Comparison of ENCODE assay signal across 7 cellular contexts in genomic region chr16:29266612-29267011, GRCh38.
A peak's percentile ranks its signal among the peaks of the same experiment; 100 is the strongest.
DNase-seq lines count a peak whose midpoint lies in the region; ATAC-seq, FAIRE-seq and TF ChIP-seq lines count a peak whose summit lies in the region.
"Not testable (repeated sequence)": the region's sequence is repeated elsewhere in the genome, so short reads cannot be mapped to it uniquely, and the experiment has no call there.

No MANE protein-coding gene starts in this region.

- peak; percentile 50 for ATAC-seq in HG02759 (IDR thresholded peaks at IDR 0.05; ENCODE audit: unreplicated experiment)

- POLR2A ChIA-PET in endothelial cell of umbilical vein (lab: Charles Lee): not testable (repeated sequence)

- not testable (repeated sequence) for H3K27me3 ChIP-seq in endothelial cell of umbilical vein (ENCODE audit: control insufficient read depth in 2 of 2, insufficient read depth in 2 of 2, low read length in 2 of 2)

- peak; percentile 94 for FAIRE-seq in endothelial cell of umbilical vein (lab: Jason Lieb, UNC)

- BruUV-seq in endothelial cell of umbilical vein (replicated peaks; lab: Mats Ljungman, UMichigan): not testable (repeated sequence)

- H3K4me1 ChIP-seq in endothelial cell of umbilical vein (ENCODE audit: control insufficient read depth, extremely low read depth, insufficient read depth, low read length): peaks cover 48% of the 10 kb centered on the region

- not testable (repeated sequence) for H3K9ac ChIP-seq in endothelial cell of umbilical vein (replicated peaks; ENCODE audit: extremely low read depth, insufficient read depth, low read length)

- H3K9me1 ChIP-seq in endothelial cell of umbilical vein (replicated peaks; ENCODE audit: control insufficient read depth, extremely low read depth, insufficient read depth, low read length): not testable (repeated sequence)

- not testable (repeated sequence) for TF ChIP-seq CTCF in endothelial cell of umbilical vein (IDR thresholded peaks at IDR 0.05; ENCODE audit: extremely low read depth in 1 of 2, insufficient read depth in 1 of 2, low read depth in 1 of 2, low read length in 2 of 2)

- H3K36me3 ChIP-seq in endothelial cell of umbilical vein (ENCODE audit: control insufficient read depth in 2 of 2, extremely low read depth in 1 of 2, insufficient read depth in 2 of 2, low read length in 2 of 2): not testable (repeated sequence)

- dilution Hi-C loops in endothelial cell of umbilical vein (cut with MboI; ENCODE audit: extremely low pct_ligation_motif_present, low sequenced_read_pairs): not testable (repeated sequence)

- H4K20me1 ChIP-seq in endothelial cell of umbilical vein (replicated peaks; ENCODE audit: control insufficient read depth, extremely low read depth, insufficient read depth, low read length): not testable (repeated sequence)

- CTCF ChIA-PET in endothelial cell of umbilical vein (lab: Charles Lee): not testable (repeated sequence)

- H3K79me2 ChIP-seq in endothelial cell of umbilical vein (ENCODE audit: control insufficient read depth, insufficient read depth, low read length): not testable (repeated sequence)

- peak overlapping the region; percentile 36 for H3K4me2 ChIP-seq in endothelial cell of umbilical vein (ENCODE audit: insufficient read depth, low read length)

- DNase-seq in Daoy (ENCODE audit: low read depth): peak; percentile 76
- peak; percentile 97 for DNase-seq in RPMI7951 (ENCODE audit: low read depth)
- DNase-seq in amniotic stem cell (lab: John Stamatoyannopoulos, UW): peak; percentile 9
- DNase-seq in endothelial cell of umbilical vein (ENCODE audit: low read depth, low spot score): peak; percentile 81
- DNase-seq in islet precursor cell: peak; percentile 65
- DNase-seq in pulmonary artery endothelial cell (ENCODE audit: low read depth, low spot score): peak; percentile 57

- H3K27ac ChIP-seq in endothelial cell of umbilical vein (ENCODE audit: insufficient read depth, low read depth, low read length): peak overlapping the region; percentile 84

- intact Hi-C loops in endothelial cell of umbilical vein (cut with micrococcal nuclease): not testable (repeated sequence)

- TF ChIP-seq POLR2A in endothelial cell of umbilical vein (IDR thresholded peaks at IDR 0.05; ENCODE audit: low read depth, low read length): not testable (repeated sequence)

- H2AFZ ChIP-seq in endothelial cell of umbilical vein (ENCODE audit: low read depth, low read length): not testable (repeated sequence)

- H3K9me3 ChIP-seq in endothelial cell of umbilical vein (replicated peaks; ENCODE audit: control insufficient read depth, insufficient read depth, low read length): not testable (repeated sequence)

- H3K4me3 ChIP-seq in endothelial cell of umbilical vein (replicated peaks in 1 of 3; ENCODE audit: insufficient read depth in 1 of 3, low read depth in 1 of 3, low read length in 3 of 3): not testable (repeated sequence)

TF ChIP-seq in endothelial cell of umbilical vein, 7 proteins besides CTCF, POLR2A, EP300 and RAD21:
- TF ChIP-seq FOS (IDR thresholded peaks at IDR 0.05; ENCODE audit: borderline replicate concordance, insufficient read depth, low read length): peak; percentile 72
- peak; percentile 65 for TF ChIP-seq JUN (IDR thresholded peaks at IDR 0.05; ENCODE audit: borderline replicate concordance, insufficient read depth, insufficient read length, low read depth)

Comparison
In these comparisons a context has a peak if more than half of its experiments do, and no peak if none do; other contexts are left out.
1. DNase-seq: peak in every context shown above with its lines; median percentile 97 in RPMI7951; 81 in endothelial cell of umbilical vein; 76 in Daoy; 65 in islet precursor cell; 57 in pulmonary artery endothelial cell; 9 in amniotic stem cell.